Comparison of ENCODE assay signal across 15 cellular contexts in genomic region chr19:6071103-6071485, GRCh38. TPM values are rescaled to one million over a fixed set of nuclear protein-coding genes. Genes with fewer than 3 reads are reported as not detected.
A peak's percentile ranks its signal among the peaks of the same experiment; 100 is the strongest.
DNase-seq lines count a peak whose midpoint lies in the region; ATAC-seq, FAIRE-seq and TF ChIP-seq lines count a peak whose summit lies in the region.
"Had no signal": no experiment of that assay in that cellular context is flagged by ENCODE, and none has a peak within 500 bp of the region (broad histone marks: within the 10 kb centered on the region; RNA-seq: fewer than 3 reads in every experiment).

No MANE protein-coding gene starts in this region.

- H3K4me1 ChIP-seq in lung (ENCODE audit: control insufficient read depth in 2 of 2, insufficient read depth in 2 of 2, low read length in 2 of 2) = peaks cover 15 to 17% of the 10 kb centered on the region in 2 donors

- H3K4me3 ChIP-seq in bronchial epithelial cell (ENCODE audit: low read depth, low read length) (no peak overlapping the region), lung (no peak overlapping the region)
- H3K4me3 ChIP-seq: dorsolateral prefrontal cortex had no signal

- TF ChIP-seq CTCF in bronchial epithelial cell (IDR thresholded peaks at IDR 0.05; ENCODE audit: insufficient read depth, low read length, severe bottlenecking) = no peak
- TF ChIP-seq CTCF in lung (IDR thresholded peaks at IDR 0.05; ENCODE audit: control extremely low read depth, extremely low read depth) = no peak
- TF ChIP-seq CTCF in type B pancreatic cell (conservative IDR thresholded peaks at IDR 0.05) = no peak
- TF ChIP-seq CTCF in GM13977 (IDR thresholded peaks at IDR 0.05; ENCODE audit: extremely low read depth, insufficient read depth, missing control alignments) = no peak

- H3K27ac Mint-ChIP-seq in type B pancreatic cell = peak overlapping the region; percentile 26
- H3K27ac Mint-ChIP-seq: activated T-helper 17 cell treated with anti-CD3 and anti-CD28 coated beads, Interleukin-2, amount 50 U/mL, for 72 hours had no signal

- in situ Hi-C loops in GM13977 (cut with MboI; ENCODE audit: low pct_unique_long_range_greater_than_20kb, low sequenced_read_pairs, unreplicated experiment) = no loop called here

- no peaks in the 10 kb centered on the region for H3K9me3 ChIP-seq in lung (ENCODE audit: control insufficient read depth in 2 of 2, insufficient read depth in 1 of 2, low read length in 1 of 2)

- no peak for FAIRE-seq in bronchial epithelial cell (lab: Jason Lieb, UNC)

- H3K9me3 Mint-ChIP-seq in type B pancreatic cell = peaks cover 9% of the 10 kb centered on the region

- 73 to 74% methylated on average over 7 of the region's 7 CpGs for WGBS in lung, 2 donors

- no peak overlapping the region for H3K4me3 Mint-ChIP-seq in type B pancreatic cell
- H3K4me3 Mint-ChIP-seq: activated T-helper 17 cell treated with anti-CD3 and anti-CD28 coated beads, Interleukin-2, amount 50 U/mL, for 72 hours had no signal

- peak overlapping the region in 1 of 2 donors; percentile 38 for H3K27ac ChIP-seq in lung (ENCODE audit: low read depth in 1 of 2, low read length in 1 of 2)
- H3K27ac ChIP-seq: 22Rv1 had no signal

- DNase-seq in activated CD8-positive, alpha-beta memory T cell treated with anti-CD3 and anti-CD28 coated beads for 24 hours = peak; percentile 15
- DNase-seq in activated CD8-positive, alpha-beta memory T cell treated with anti-CD3 and anti-CD28 coated beads, Interleukin-2, amount 50 U/mL, for 48 hours = no peak
- peak; percentile 39 for DNase-seq in bronchial epithelial cell (ENCODE audit: low read depth)
- DNase-seq in lung (ENCODE audit: low spot score) = peak; percentile 25
- DNase-seq in type B pancreatic cell (ENCODE audit: extremely low spot score, unreplicated experiment) = peak; percentile 7
- DNase-seq in middle frontal gyrus (ENCODE audit: extremely low spot score, low spot score) = no peak
- no peak for DNase-seq in GM13977 (ENCODE audit: low spot score)
- DNase-seq: activated CD4-positive, alpha-beta T cell treated with anti-CD3 and anti-CD28 coated beads for 1 hour; dorsolateral prefrontal cortex; MV-4-11; NCI-H526; right cardiac atrium had no signal

- ATAC-seq in lung (ENCODE audit: insufficient read depth, low FRiP score) = no peak
- no peak for ATAC-seq in HG02759 (IDR thresholded peaks at IDR 0.05; ENCODE audit: unreplicated experiment)
- ATAC-seq: activated T-helper 17 cell treated with anti-CD3 and anti-CD28 coated beads, Interleukin-2, amount 50 U/mL, for 72 hours; right cardiac atrium had no signal

- H3K36me3 Mint-ChIP-seq in type B pancreatic cell = peaks cover 9% of the 10 kb centered on the region

- no peaks in the 10 kb centered on the region for H3K36me3 ChIP-seq in bronchial epithelial cell (ENCODE audit: control insufficient read depth, insufficient read depth, low read length)
- H3K36me3 ChIP-seq in lung (ENCODE audit: control insufficient read depth in 2 of 2, insufficient read depth in 2 of 2, low read length in 2 of 2) = no peaks in the 10 kb centered on the region

- peaks cover 8% of the 10 kb centered on the region for H3K27me3 Mint-ChIP-seq in type B pancreatic cell
- H3K27me3 Mint-ChIP-seq: activated T-helper 17 cell treated with anti-CD3 and anti-CD28 coated beads, Interleukin-2, amount 50 U/mL, for 72 hours had no signal

- peaks cover 34% of the 10 kb centered on the region for H3K4me1 Mint-ChIP-seq in type B pancreatic cell (ENCODE audit: unreplicated experiment)

- no peaks in the 10 kb centered on the region for H3K27me3 ChIP-seq in bronchial epithelial cell (ENCODE audit: control insufficient read depth, insufficient read depth, low read length)
- H3K27me3 ChIP-seq in lung (ENCODE audit: control insufficient read depth, insufficient read depth) = no peaks in the 10 kb centered on the region
- H3K27me3 ChIP-seq: dorsolateral prefrontal cortex had no signal

RNA-seq across cellular contexts. Expression of gene RFX2, which starts 39.2 kb away (rescaled TPM):
- total RNA-seq in bronchial epithelial cell (2.4 and 5.6 TPM in 2 replicates), lung (10 to 100 TPM; 22.6 to 54.2 TPM), type B pancreatic cell (ENCODE audit: low replicate concordance) (7.0 and 18.0 TPM in 2 replicates)
- 10 to 100 TPM; 13.1 to 17.3 TPM for polyA plus RNA-seq in lung

Comparison
In these comparisons a context has a peak if more than half of its experiments do, and no peak if none do; other contexts are left out.
1. DNase-seq: peak in activated CD8-positive, alpha-beta memory T cell treated with anti-CD3 and anti-CD28 coated beads for 24 hours (single experiment), bronchial epithelial cell (single experiment), lung (single experiment) and type B pancreatic cell (single experiment); none in activated CD8-positive, alpha-beta memory T cell treated with anti-CD3 and anti-CD28 coated beads, Interleukin-2, amount 50 U/mL, for 48 hours (single experiment), middle frontal gyrus (single experiment) and GM13977 (single experiment).